9 cellular contexts compared by ENCODE assay signal in the genomic region with DNA sequence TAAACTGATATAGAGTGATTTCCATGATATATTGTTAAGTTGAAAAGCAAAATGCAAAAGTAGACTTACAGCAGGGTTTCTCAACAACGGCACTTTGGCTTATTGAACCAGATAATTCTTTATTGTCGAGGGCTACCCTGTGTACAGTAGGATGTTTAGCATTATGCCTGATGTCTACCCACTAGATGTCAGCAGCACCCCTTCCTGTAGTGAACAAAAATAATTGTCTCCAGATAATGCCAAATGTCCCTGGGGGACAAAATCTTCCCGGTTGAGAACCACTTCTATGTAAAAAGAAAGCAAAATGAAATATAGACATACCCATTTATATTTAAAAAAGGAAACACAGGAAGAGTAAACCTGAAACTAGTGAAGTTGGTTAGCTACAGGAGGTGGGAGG. TPM values are rescaled to one million over a fixed set of nuclear protein-coding genes. Genes with fewer than 3 reads are reported as not detected.
A peak's percentile ranks its signal among the peaks of the same experiment; 100 is the strongest.
DNase-seq lines count a peak whose midpoint lies in the region; ATAC-seq and TF ChIP-seq lines count a peak whose summit lies in the region.
"Had no signal": no experiment of that assay in that cellular context is flagged by ENCODE, and none has a peak within 500 bp of the region (broad histone marks: within the 10 kb centered on the region; RNA-seq: fewer than 3 reads in every experiment).

No MANE protein-coding gene starts in this region.

- no peak overlapping the region for H3K27ac ChIP-seq in SK-N-SH (ENCODE audit: low read depth in 2 of 2, low read length in 1 of 2)
- H3K27ac ChIP-seq in upper lobe of right lung: no peak overlapping the region
- H3K27ac ChIP-seq: epithelial cell of prostate had no signal

- no peaks in the 10 kb centered on the region for H3K79me2 ChIP-seq in SK-N-SH (ENCODE audit: insufficient read depth)

- ATAC-seq in HG02884 (IDR thresholded peaks at IDR 0.05; ENCODE audit: unreplicated experiment) (peak; percentile 76), left lobe of liver (peak; percentile 58), upper lobe of right lung (no peak)

- no peak for TF ChIP-seq EP300 in SK-N-SH (IDR thresholded peaks at IDR 0.05; ENCODE audit: borderline replicate concordance in 1 of 2, low read depth in 1 of 2, low read length in 1 of 2)

- no peaks in the 10 kb centered on the region for H3K36me3 Mint-ChIP-seq in progenitor cell of endocrine pancreas (ENCODE audit: insufficient read depth)

- no peaks in the 10 kb centered on the region for H3K27me3 ChIP-seq in SK-N-SH (ENCODE audit: insufficient read depth)
- H3K27me3 ChIP-seq in upper lobe of right lung: no peaks in the 10 kb centered on the region

- peaks cover 4% of the 10 kb centered on the region for H3K9me3 Mint-ChIP-seq in progenitor cell of endocrine pancreas (ENCODE audit: low read depth)

- TF ChIP-seq CTCF in GM12872 (IDR thresholded peaks at IDR 0.05; ENCODE audit: insufficient read depth, low read depth, low read length) (peak; percentile 61), SK-N-SH (IDR thresholded peaks at IDR 0.05) (peak; percentile 25), upper lobe of right lung (IDR thresholded peaks at IDR 0.05) (no peak), progenitor cell of endocrine pancreas (IDR thresholded peaks at IDR 0.05; ENCODE audit: unreplicated experiment) (no peak)

- intact Hi-C loops in upper lobe of right lung (cut with DNase I): no loop called here

- CTCF ChIA-PET in SK-N-SH (lab: Yijun Ruan, JAX): interaction anchor here (1.4 kb wide), 2 partner anchors 12 to 105 kb away, joined by 3 read pairs; no protein-coding TSS in a partner anchor

- no peak overlapping the region for H3K4me3 Mint-ChIP-seq in progenitor cell of endocrine pancreas (ENCODE audit: low read depth)

- H4K20me1 ChIP-seq in SK-N-SH (ENCODE audit: insufficient read depth): no peaks in the 10 kb centered on the region

- peak; percentile 49 for TF ChIP-seq RAD21 in SK-N-SH (IDR thresholded peaks at IDR 0.05; ENCODE audit: low read length)

- no peak overlapping the region for H3K27ac Mint-ChIP-seq in progenitor cell of endocrine pancreas

- H3K4me3 ChIP-seq in SK-N-SH (ENCODE audit: low read depth in 2 of 2, low read length in 1 of 2) (no peak overlapping the region), upper lobe of right lung (no peak overlapping the region)

- H3K36me3 ChIP-seq in SK-N-SH (replicated peaks in 1 of 2; ENCODE audit: control insufficient read depth in 1 of 2, insufficient read depth in 2 of 2, low read length in 1 of 2) (no peaks in the 10 kb centered on the region), upper lobe of right lung (no peaks in the 10 kb centered on the region)

- H3K9me3 ChIP-seq in SK-N-SH: no peaks in the 10 kb centered on the region
- no peaks in the 10 kb centered on the region for H3K9me3 ChIP-seq in upper lobe of right lung

- H3K27me3 Mint-ChIP-seq in progenitor cell of endocrine pancreas: no peaks in the 10 kb centered on the region

- H3K9me2 ChIP-seq in SK-N-SH: no peaks in the 10 kb centered on the region

- H3K4me1 ChIP-seq in SK-N-SH (ENCODE audit: control insufficient read depth in 1 of 2, insufficient read depth in 2 of 2, low read depth in 1 of 2, low read length in 1 of 2) (no peaks in the 10 kb centered on the region), upper lobe of right lung (no peaks in the 10 kb centered on the region)

- no peak overlapping the region for H3K9ac ChIP-seq in SK-N-SH

- peaks cover 3% of the 10 kb centered on the region for H3F3A ChIP-seq in SK-N-SH (replicated peaks; ENCODE audit: insufficient read depth)

- 52% methylated on average over 3 of the region's 3 CpGs for WGBS in SK-N-SH (ENCODE audit: low lambda C conversion rate)

- H2AFZ ChIP-seq in SK-N-SH (ENCODE audit: low read depth): no peak overlapping the region

- H3K4me2 ChIP-seq in SK-N-SH: no peak overlapping the region

- no peaks in the 10 kb centered on the region for H3K4me1 Mint-ChIP-seq in progenitor cell of endocrine pancreas (ENCODE audit: low read depth)

- DNase-seq in A172 (ENCODE audit: low spot score): peak; percentile 19
- peak; percentile 5 for DNase-seq in SK-N-SH
- no peak for DNase-seq in left lobe of liver (ENCODE audit: low spot score)
- DNase-seq in upper lobe of right lung: no peak
- DNase-seq in NCI-H128 (lab: John Stamatoyannopoulos, UW; ENCODE audit: unreplicated experiment): no peak
- DNase-seq in progenitor cell of endocrine pancreas (ENCODE audit: low spot score, unreplicated experiment): no peak

- POLR2A ChIA-PET in SK-N-SH (lab: Yijun Ruan, JAX): no interaction called here

TF ChIP-seq in SK-N-SH, 30 proteins besides CTCF, POLR2A, EP300 and RAD21 (continues in another document):
- TF ChIP-seq, protein P1, sequence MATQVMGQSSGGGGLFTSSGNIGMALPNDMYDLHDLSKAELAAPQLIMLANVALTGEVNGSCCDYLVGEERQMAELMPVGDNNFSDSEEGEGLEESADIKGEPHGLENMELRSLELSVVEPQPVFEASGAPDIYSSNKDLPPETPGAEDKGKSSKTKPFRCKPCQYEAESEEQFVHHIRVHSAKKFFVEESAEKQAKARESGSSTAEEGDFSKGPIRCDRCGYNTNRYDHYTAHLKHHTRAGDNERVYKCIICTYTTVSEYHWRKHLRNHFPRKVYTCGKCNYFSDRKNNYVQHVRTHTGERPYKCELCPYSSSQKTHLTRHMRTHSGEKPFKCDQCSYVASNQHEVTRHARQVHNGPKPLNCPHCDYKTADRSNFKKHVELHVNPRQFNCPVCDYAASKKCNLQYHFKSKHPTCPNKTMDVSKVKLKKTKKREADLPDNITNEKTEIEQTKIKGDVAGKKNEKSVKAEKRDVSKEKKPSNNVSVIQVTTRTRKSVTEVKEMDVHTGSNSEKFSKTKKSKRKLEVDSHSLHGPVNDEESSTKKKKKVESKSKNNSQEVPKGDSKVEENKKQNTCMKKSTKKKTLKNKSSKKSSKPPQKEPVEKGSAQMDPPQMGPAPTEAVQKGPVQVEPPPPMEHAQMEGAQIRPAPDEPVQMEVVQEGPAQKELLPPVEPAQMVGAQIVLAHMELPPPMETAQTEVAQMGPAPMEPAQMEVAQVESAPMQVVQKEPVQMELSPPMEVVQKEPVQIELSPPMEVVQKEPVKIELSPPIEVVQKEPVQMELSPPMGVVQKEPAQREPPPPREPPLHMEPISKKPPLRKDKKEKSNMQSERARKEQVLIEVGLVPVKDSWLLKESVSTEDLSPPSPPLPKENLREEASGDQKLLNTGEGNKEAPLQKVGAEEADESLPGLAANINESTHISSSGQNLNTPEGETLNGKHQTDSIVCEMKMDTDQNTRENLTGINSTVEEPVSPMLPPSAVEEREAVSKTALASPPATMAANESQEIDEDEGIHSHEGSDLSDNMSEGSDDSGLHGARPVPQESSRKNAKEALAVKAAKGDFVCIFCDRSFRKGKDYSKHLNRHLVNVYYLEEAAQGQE (IDR thresholded peaks at IDR 0.05; ENCODE audit: low read depth, low read length): no peak
- TF ChIP-seq FOXM1 (IDR thresholded peaks at IDR 0.05; ENCODE audit: low read depth) (no peak), ELF1 (IDR thresholded peaks at IDR 0.05) (no peak), TEAD4 (IDR thresholded peaks at IDR 0.05; ENCODE audit: borderline replicate concordance, insufficient read depth) (no peak), RCOR1 (IDR thresholded peaks at IDR 0.05; ENCODE audit: low read length) (no peak), TAF1 (IDR thresholded peaks at IDR 0.05; ENCODE audit: borderline replicate concordance, low read depth, low read length) (no peak), NRF1 (IDR thresholded peaks at IDR 0.05; ENCODE audit: low read depth, low read length) (no peak), YY1 (IDR thresholded peaks at IDR 0.05; ENCODE audit: low read depth) (no peak), NFIC (IDR thresholded peaks at IDR 0.05; ENCODE audit: borderline replicate concordance) (no peak), GABPA (IDR thresholded peaks at IDR 0.05; ENCODE audit: low read depth) (no peak), CHD2 (IDR thresholded peaks at IDR 0.05; ENCODE audit: low read length, partially characterized antibody) (no peak), RXRA (IDR thresholded peaks at IDR 0.05; ENCODE audit: borderline replicate concordance, low read depth) (no peak), FOSL2 (IDR thresholded peaks at IDR 0.05; ENCODE audit: borderline replicate concordance, low read depth) (no peak), GATA2 (CRISPR knock-in tag; IDR thresholded peaks at IDR 0.05) (no peak), MXI1 (IDR thresholded peaks at IDR 0.05; ENCODE audit: low read depth, low read length) (no peak), JUND (IDR thresholded peaks at IDR 0.05) (no peak)
- TF ChIP-seq, protein P2, sequence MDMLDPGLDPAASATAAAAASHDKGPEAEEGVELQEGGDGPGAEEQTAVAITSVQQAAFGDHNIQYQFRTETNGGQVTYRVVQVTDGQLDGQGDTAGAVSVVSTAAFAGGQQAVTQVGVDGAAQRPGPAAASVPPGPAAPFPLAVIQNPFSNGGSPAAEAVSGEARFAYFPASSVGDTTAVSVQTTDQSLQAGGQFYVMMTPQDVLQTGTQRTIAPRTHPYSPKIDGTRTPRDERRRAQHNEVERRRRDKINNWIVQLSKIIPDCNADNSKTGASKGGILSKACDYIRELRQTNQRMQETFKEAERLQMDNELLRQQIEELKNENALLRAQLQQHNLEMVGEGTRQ (IDR thresholded peaks at IDR 0.05; ENCODE audit: borderline replicate concordance, low read depth, low read length): no peak
- TF ChIP-seq, protein P3, sequence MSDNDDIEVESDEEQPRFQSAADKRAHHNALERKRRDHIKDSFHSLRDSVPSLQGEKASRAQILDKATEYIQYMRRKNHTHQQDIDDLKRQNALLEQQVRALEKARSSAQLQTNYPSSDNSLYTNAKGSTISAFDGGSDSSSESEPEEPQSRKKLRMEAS (IDR thresholded peaks at IDR 0.05; ENCODE audit: low read depth): no peak

RNA-seq across cellular contexts. Expression of a gene that starts 32.4 kb away (rescaled TPM):
- total RNA-seq in A172 (2014; rRNA removed; shearing (Covaris generic)): not detected in 2 replicates
- polyA plus RNA-seq in SK-N-SH (2012; rRNA removed): 0.02 and 0.10 TPM in 2 replicates
- polyA plus RNA-seq in SK-N-SH (2012; cell fraction: cytosol; rRNA removed): 0.13 and 0.22 TPM in 2 replicates
- polyA plus RNA-seq in SK-N-SH (2012; cell fraction: nucleus; rRNA removed): 0.02 and 0.04 TPM in 2 replicates
- total RNA-seq in left lobe of liver: 0.03 TPM
- total RNA-seq in upper lobe of right lung: 0.46 TPM
- not detected in 2 replicates for total RNA-seq in progenitor cell of endocrine pancreas

Comparison
In these comparisons a context has a peak if more than half of its experiments do, and no peak if none do; other contexts are left out.
1. DNase-seq: peak in A172 (single experiment) and SK-N-SH (single experiment); none in left lobe of liver (single experiment), upper lobe of right lung (single experiment), NCI-H128 (single experiment) and progenitor cell of endocrine pancreas (single experiment).
2. CTCF ChIP-seq: peak in GM12872 (single experiment) and SK-N-SH (single experiment); none in upper lobe of right lung (single experiment) and progenitor cell of endocrine pancreas (single experiment).